Comparison of ENCODE assay signal across 8 cellular contexts in the genomic region with DNA sequence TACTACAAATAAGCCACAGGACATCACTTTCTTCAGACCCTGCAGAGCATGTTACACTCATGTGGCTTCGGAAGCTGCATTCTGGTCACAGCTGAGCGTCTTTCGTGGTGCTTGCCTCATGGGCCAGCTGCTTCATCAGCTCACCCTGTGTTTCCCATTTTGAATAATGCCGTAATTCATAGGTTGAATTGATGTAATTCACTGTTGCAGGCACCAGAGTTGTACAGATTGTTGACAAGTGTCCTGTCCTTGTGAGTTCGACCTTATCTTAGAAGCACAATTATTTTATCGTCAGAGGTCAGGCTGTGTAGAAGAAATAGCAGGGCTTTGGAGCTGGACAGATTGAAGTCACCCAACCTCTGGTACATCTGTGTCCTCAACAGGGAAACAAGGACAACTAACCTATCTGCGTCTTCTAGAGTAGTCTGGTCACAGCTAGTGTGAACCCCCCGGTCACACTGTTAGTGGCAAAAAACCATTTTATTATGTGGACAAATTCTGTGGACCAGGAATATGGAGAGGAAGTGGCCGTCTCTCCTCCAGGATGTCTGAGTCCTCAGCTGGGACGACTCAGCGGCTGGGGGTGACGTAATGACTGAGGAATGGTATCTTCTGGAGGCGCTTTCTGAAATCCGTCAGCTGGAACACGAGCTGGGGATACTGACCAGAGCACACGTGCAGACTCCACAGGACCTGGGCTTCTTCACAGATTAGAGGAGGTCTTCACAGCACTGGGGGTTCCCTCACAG. TPM values are rescaled to one million over a fixed set of nuclear protein-coding genes. Genes with fewer than 3 reads are reported as not detected.
DNase-seq lines count a peak whose midpoint lies in the region; ATAC-seq and TF ChIP-seq lines count a peak whose summit lies in the region.

No MANE protein-coding gene starts in this region.

- H3K4me1 Mint-ChIP-seq in activated T-helper 1 cell treated with anti-CD3 and anti-CD28 coated beads, Interleukin-12 subunit alpha, Interleukin-12 subunit beta, Interleukin-2, Interleukin-4 antibody, amounts not matched to agents 30 ng/mL and 10 ng/mL and 1 ng/mL, durations not matched to agents 14 hours and 24 hours and 36 hours (ENCODE audit: low read depth): peaks cover 6% of the 10 kb centered on the region

- DNase-seq in ELR (ENCODE audit: low read depth) (peak; percentile 95), SK-N-SH (no peak), posterior vena cava (ENCODE audit: low spot score) (peak; percentile 79), NCI-H510A treated with DMSO at 0.1 percent for 48 hours (lab: John Stamatoyannopoulos, UW) (no peak)
- no peak for DNase-seq in activated T-helper 1 cell treated with anti-CD3 and anti-CD28 coated beads, Interleukin-12 subunit alpha, Interleukin-12 subunit beta, Interleukin-2, Interleukin-4 antibody, amounts not matched to agents 30 ng/mL and 10 ng/mL and 1 ng/mL, durations not matched to agents 14 hours and 24 hours and 36 hours (ENCODE audit: low spot score)

- no peaks in the 10 kb centered on the region for H3K9me2 ChIP-seq in SK-N-SH

- H3K27me3 Mint-ChIP-seq in activated T-helper 1 cell treated with anti-CD3 and anti-CD28 coated beads, Interleukin-12 subunit alpha, Interleukin-12 subunit beta, Interleukin-2, Interleukin-4 antibody, amounts not matched to agents 30 ng/mL and 10 ng/mL and 1 ng/mL, durations not matched to agents 14 hours and 24 hours and 36 hours (ENCODE audit: insufficient read depth): no peaks in the 10 kb centered on the region

- H3K4me3 ChIP-seq in SK-N-SH (ENCODE audit: low read depth in 2 of 2, low read length in 1 of 2) (no peak overlapping the region), gastroesophageal sphincter (no peak overlapping the region)

- TF ChIP-seq CTCF in SK-N-SH (IDR thresholded peaks at IDR 0.05): no peak
- TF ChIP-seq CTCF in gastroesophageal sphincter (IDR thresholded peaks at IDR 0.05): no peak

- no peaks in the 10 kb centered on the region for H3K9me3 ChIP-seq in SK-N-SH
- no peaks in the 10 kb centered on the region for H3K9me3 ChIP-seq in gastroesophageal sphincter

- no peaks in the 10 kb centered on the region for H3K36me3 ChIP-seq in SK-N-SH (replicated peaks in 1 of 2; ENCODE audit: control insufficient read depth in 1 of 2, insufficient read depth in 2 of 2, low read length in 1 of 2)
- no peaks in the 10 kb centered on the region for H3K36me3 ChIP-seq in gastroesophageal sphincter

- H3K9me3 Mint-ChIP-seq in activated T-helper 1 cell treated with anti-CD3 and anti-CD28 coated beads, Interleukin-12 subunit alpha, Interleukin-12 subunit beta, Interleukin-2, Interleukin-4 antibody, amounts not matched to agents 30 ng/mL and 10 ng/mL and 1 ng/mL, durations not matched to agents 14 hours and 24 hours and 36 hours: peaks cover 1% of the 10 kb centered on the region

- TF ChIP-seq RAD21 in SK-N-SH (IDR thresholded peaks at IDR 0.05; ENCODE audit: low read length): no peak

- 65% methylated on average over 16 of the region's 16 CpGs for WGBS in SK-N-SH (ENCODE audit: low lambda C conversion rate)
- 30 to 49% methylated on average over 7 to 11 of the region's 16 CpGs for WGBS in gastroesophageal sphincter (ENCODE audit: low coverage in 1 of 2), 2 donors

- H3K9ac ChIP-seq in SK-N-SH: no peak overlapping the region

- POLR2A ChIA-PET in SK-N-SH (lab: Yijun Ruan, JAX): no interaction called here

- peaks cover 4% of the 10 kb centered on the region for H3K36me3 Mint-ChIP-seq in activated T-helper 1 cell treated with anti-CD3 and anti-CD28 coated beads, Interleukin-12 subunit alpha, Interleukin-12 subunit beta, Interleukin-2, Interleukin-4 antibody, amounts not matched to agents 30 ng/mL and 10 ng/mL and 1 ng/mL, durations not matched to agents 14 hours and 24 hours and 36 hours (ENCODE audit: low read depth)

- H3F3A ChIP-seq in SK-N-SH (replicated peaks; ENCODE audit: insufficient read depth): peaks cover 4% of the 10 kb centered on the region

- H3K4me1 ChIP-seq in SK-N-SH (ENCODE audit: control insufficient read depth in 1 of 2, insufficient read depth in 2 of 2, low read depth in 1 of 2, low read length in 1 of 2) (peaks cover 0 to 10% of the 10 kb centered on the region in 2 experiments; a peak in 1 of 4 replicates), gastroesophageal sphincter (peaks cover 0 to 24% (median 12%) of the 10 kb centered on the region in 3 donors)

- CTCF ChIA-PET in SK-N-SH (lab: Yijun Ruan, JAX): no interaction called here

- no peaks in the 10 kb centered on the region for H3K27me3 ChIP-seq in SK-N-SH (ENCODE audit: insufficient read depth)
- H3K27me3 ChIP-seq in gastroesophageal sphincter: no peaks in the 10 kb centered on the region

- intact Hi-C loops in posterior vena cava (cut with DNase I): no loop called here
- intact Hi-C loops in activated T-helper 1 cell treated with anti-CD3 and anti-CD28 coated beads, Interleukin-12 subunit alpha, Interleukin-12 subunit beta, Interleukin-2, Interleukin-4 antibody, amounts not matched to agents 30 ng/mL and 10 ng/mL and 1 ng/mL, durations not matched to agents 14 hours and 24 hours and 36 hours (cut with micrococcal nuclease): no loop called here

- peak overlapping the region; percentile 26; the same call in 1 of the 2 replicates for H3K4me2 ChIP-seq in SK-N-SH

- no peak overlapping the region for H3K4me3 Mint-ChIP-seq in activated T-helper 1 cell treated with anti-CD3 and anti-CD28 coated beads, Interleukin-12 subunit alpha, Interleukin-12 subunit beta, Interleukin-2, Interleukin-4 antibody, amounts not matched to agents 30 ng/mL and 10 ng/mL and 1 ng/mL, durations not matched to agents 14 hours and 24 hours and 36 hours

- H2AFZ ChIP-seq in SK-N-SH (ENCODE audit: low read depth): peak overlapping the region; percentile 33; the same call in 1 of the 2 replicates

- H3K79me2 ChIP-seq in SK-N-SH (ENCODE audit: insufficient read depth): peaks cover 9% of the 10 kb centered on the region; the same call in 1 of the 2 replicates

- no peak for TF ChIP-seq EP300 in SK-N-SH (IDR thresholded peaks at IDR 0.05; ENCODE audit: borderline replicate concordance in 1 of 2, low read depth in 1 of 2, low read length in 1 of 2)
- no peak for TF ChIP-seq EP300 in gastroesophageal sphincter (IDR thresholded peaks at IDR 0.05)

- peak; percentile 94 for ATAC-seq in gastroesophageal sphincter
- no peak for ATAC-seq in HG03520 (IDR thresholded peaks at IDR 0.05; ENCODE audit: unreplicated experiment)
- no peak for ATAC-seq in GM19467 (IDR thresholded peaks at IDR 0.05; ENCODE audit: unreplicated experiment)

- H3K27ac ChIP-seq in SK-N-SH (ENCODE audit: low read depth in 2 of 2, low read length in 1 of 2) (peak overlapping the region in 1 of 2 experiments; percentile 57; a peak in 2 of 4 replicates), gastroesophageal sphincter (peak overlapping the region in 3 of 4 donors; percentile 61 to 75 (median 65))

- TF ChIP-seq POLR2A in gastroesophageal sphincter (IDR thresholded peaks at IDR 0.05): no peak

- H3K27ac Mint-ChIP-seq in activated T-helper 1 cell treated with anti-CD3 and anti-CD28 coated beads, Interleukin-12 subunit alpha, Interleukin-12 subunit beta, Interleukin-2, Interleukin-4 antibody, amounts not matched to agents 30 ng/mL and 10 ng/mL and 1 ng/mL, durations not matched to agents 14 hours and 24 hours and 36 hours: no peak overlapping the region

- no peaks in the 10 kb centered on the region for H4K20me1 ChIP-seq in SK-N-SH (ENCODE audit: insufficient read depth)

TF ChIP-seq in SK-N-SH, 30 proteins besides CTCF, POLR2A, EP300 and RAD21:
- TF ChIP-seq, protein P1, sequence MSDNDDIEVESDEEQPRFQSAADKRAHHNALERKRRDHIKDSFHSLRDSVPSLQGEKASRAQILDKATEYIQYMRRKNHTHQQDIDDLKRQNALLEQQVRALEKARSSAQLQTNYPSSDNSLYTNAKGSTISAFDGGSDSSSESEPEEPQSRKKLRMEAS (IDR thresholded peaks at IDR 0.05; ENCODE audit: low read depth): peak; percentile 57; the same call in 1 of the 2 replicates
- TF ChIP-seq YY1 (IDR thresholded peaks at IDR 0.05; ENCODE audit: low read depth) (no peak), FOSL2 (IDR thresholded peaks at IDR 0.05; ENCODE audit: borderline replicate concordance, low read depth) (peak; percentile 32; the same call in 1 of the 2 replicates), RXRA (IDR thresholded peaks at IDR 0.05; ENCODE audit: borderline replicate concordance, low read depth) (no peak), JUND (IDR thresholded peaks at IDR 0.05) (peak; percentile 72), TCF12 (IDR thresholded peaks at IDR 0.05) (peak; percentile 75)
- TF ChIP-seq, protein P2, sequence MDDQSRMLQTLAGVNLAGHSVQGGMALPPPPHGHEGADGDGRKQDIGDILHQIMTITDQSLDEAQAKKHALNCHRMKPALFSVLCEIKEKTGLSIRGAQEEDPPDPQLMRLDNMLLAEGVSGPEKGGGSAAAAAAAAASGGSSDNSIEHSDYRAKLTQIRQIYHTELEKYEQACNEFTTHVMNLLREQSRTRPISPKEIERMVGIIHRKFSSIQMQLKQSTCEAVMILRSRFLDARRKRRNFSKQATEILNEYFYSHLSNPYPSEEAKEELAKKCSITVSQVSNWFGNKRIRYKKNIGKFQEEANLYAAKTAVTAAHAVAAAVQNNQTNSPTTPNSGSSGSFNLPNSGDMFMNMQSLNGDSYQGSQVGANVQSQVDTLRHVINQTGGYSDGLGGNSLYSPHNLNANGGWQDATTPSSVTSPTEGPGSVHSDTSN (IDR thresholded peaks at IDR 0.05): peak; percentile 52; the same call in 1 of the 2 replicates

RNA-seq across cellular contexts. Expression of a gene that starts 17.8 kb away (rescaled TPM):
- polyA plus RNA-seq in SK-N-SH (2012; rRNA removed): 17.8 and 21.7 TPM in 2 replicates
- polyA plus RNA-seq in SK-N-SH (2012; cell fraction: cytosol; rRNA removed): 11.2 and 19.4 TPM in 2 replicates
- polyA plus RNA-seq in SK-N-SH (2012; cell fraction: nucleus; rRNA removed): 18.7 and 20.5 TPM in 2 replicates
- total RNA-seq in gastroesophageal sphincter (10 to 100 TPM; 12.9 to 15.3 (median 15.1) TPM), posterior vena cava (10 to 100 TPM; 22.5 to 22.7 TPM)
- 25.1 and 28.8 TPM in 2 replicates for total RNA-seq in activated T-helper 1 cell treated with anti-CD3 and anti-CD28 coated beads, Interleukin-12 subunit alpha, Interleukin-12 subunit beta, Interleukin-2, Interleukin-4 antibody, amounts not matched to agents 30 ng/mL and 10 ng/mL and 1 ng/mL, durations not matched to agents 14 hours and 24 hours and 36 hours

Comparison
In these comparisons a context has a peak if more than half of its experiments do, and no peak if none do; other contexts are left out.
1. DNase-seq: peak in ELR (single experiment) and posterior vena cava (single experiment); none in SK-N-SH (single experiment), activated T-helper 1 cell treated with anti-CD3 and anti-CD28 coated beads, Interleukin-12 subunit alpha, Interleukin-12 subunit beta, Interleukin-2, Interleukin-4 antibody, amounts not matched to agents 30 ng/mL and 10 ng/mL and 1 ng/mL, durations not matched to agents 14 hours and 24 hours and 36 hours (single experiment) and NCI-H510A treated with DMSO at 0.1 percent for 48 hours (single experiment).